ENCODE assay signal across 1 cellular context in the genomic region with DNA sequence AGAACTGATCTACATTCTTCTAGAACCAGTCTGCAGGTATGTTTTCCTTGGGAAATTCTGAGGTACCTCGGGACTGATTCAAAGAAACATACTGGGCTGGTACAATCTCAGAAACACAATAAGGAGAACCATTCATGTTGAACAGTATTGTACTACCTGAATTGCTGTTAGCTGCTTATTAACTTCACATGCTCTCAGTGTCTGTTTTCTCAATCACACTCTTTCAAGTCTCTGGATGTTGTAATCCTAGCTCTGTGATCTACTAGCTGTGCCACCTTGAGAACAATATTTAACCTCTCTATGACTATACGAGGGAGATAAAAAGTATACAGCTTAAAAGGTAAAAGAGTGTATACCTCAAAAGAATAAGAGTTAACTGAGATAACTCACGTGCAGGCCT.
TF ChIP-seq lines count a peak whose summit lies in the region.

No MANE protein-coding gene starts in this region.

TF ChIP-seq in HepG2, 621 proteins besides CTCF, POLR2A, EP300 and RAD21:
- TF ChIP-seq, protein P1, sequence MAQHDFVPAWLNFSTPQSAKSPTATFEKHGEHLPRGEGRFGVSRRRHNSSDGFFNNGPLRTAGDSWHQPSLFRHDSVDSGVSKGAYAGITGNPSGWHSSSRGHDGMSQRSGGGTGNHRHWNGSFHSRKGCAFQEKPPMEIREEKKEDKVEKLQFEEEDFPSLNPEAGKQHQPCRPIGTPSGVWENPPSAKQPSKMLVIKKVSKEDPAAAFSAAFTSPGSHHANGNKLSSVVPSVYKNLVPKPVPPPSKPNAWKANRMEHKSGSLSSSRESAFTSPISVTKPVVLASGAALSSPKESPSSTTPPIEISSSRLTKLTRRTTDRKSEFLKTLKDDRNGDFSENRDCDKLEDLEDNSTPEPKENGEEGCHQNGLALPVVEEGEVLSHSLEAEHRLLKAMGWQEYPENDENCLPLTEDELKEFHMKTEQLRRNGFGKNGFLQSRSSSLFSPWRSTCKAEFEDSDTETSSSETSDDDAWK (CRISPR knock-in tag; IDR thresholded peaks at IDR 0.05): no peak
- no peak for TF ChIP-seq DR1 (CRISPR knock-in tag; IDR thresholded peaks at IDR 0.05)
- TF ChIP-seq, protein P2, sequence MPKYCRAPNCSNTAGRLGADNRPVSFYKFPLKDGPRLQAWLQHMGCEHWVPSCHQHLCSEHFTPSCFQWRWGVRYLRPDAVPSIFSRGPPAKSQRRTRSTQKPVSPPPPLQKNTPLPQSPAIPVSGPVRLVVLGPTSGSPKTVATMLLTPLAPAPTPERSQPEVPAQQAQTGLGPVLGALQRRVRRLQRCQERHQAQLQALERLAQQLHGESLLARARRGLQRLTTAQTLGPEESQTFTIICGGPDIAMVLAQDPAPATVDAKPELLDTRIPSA (CRISPR knock-in tag; IDR thresholded peaks at IDR 0.05; ENCODE audit: borderline replicate concordance): no peak
- TF ChIP-seq ZNF670 (CRISPR knock-in tag; IDR thresholded peaks at IDR 0.05; ENCODE audit: borderline replicate concordance): no peak
- TF ChIP-seq, protein P3, sequence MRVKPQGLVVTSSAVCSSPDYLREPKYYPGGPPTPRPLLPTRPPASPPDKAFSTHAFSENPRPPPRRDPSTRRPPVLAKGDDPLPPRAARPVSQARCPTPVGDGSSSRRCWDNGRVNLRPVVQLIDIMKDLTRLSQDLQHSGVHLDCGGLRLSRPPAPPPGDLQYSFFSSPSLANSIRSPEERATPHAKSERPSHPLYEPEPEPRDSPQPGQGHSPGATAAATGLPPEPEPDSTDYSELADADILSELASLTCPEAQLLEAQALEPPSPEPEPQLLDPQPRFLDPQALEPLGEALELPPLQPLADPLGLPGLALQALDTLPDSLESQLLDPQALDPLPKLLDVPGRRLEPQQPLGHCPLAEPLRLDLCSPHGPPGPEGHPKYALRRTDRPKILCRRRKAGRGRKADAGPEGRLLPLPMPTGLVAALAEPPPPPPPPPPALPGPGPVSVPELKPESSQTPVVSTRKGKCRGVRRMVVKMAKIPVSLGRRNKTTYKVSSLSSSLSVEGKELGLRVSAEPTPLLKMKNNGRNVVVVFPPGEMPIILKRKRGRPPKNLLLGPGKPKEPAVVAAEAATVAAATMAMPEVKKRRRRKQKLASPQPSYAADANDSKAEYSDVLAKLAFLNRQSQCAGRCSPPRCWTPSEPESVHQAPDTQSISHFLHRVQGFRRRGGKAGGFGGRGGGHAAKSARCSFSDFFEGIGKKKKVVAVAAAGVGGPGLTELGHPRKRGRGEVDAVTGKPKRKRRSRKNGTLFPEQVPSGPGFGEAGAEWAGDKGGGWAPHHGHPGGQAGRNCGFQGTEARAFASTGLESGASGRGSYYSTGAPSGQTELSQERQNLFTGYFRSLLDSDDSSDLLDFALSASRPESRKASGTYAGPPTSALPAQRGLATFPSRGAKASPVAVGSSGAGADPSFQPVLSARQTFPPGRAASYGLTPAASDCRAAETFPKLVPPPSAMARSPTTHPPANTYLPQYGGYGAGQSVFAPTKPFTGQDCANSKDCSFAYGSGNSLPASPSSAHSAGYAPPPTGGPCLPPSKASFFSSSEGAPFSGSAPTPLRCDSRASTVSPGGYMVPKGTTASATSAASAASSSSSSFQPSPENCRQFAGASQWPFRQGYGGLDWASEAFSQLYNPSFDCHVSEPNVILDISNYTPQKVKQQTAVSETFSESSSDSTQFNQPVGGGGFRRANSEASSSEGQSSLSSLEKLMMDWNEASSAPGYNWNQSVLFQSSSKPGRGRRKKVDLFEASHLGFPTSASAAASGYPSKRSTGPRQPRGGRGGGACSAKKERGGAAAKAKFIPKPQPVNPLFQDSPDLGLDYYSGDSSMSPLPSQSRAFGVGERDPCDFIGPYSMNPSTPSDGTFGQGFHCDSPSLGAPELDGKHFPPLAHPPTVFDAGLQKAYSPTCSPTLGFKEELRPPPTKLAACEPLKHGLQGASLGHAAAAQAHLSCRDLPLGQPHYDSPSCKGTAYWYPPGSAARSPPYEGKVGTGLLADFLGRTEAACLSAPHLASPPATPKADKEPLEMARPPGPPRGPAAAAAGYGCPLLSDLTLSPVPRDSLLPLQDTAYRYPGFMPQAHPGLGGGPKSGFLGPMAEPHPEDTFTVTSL (CRISPR knock-in tag; IDR thresholded peaks at IDR 0.05; ENCODE audit: borderline replicate concordance): no peak
- no peak for TF ChIP-seq ZNF207 (IDR thresholded peaks at IDR 0.05; ENCODE audit: borderline replicate concordance)
- TF ChIP-seq, protein P4, sequence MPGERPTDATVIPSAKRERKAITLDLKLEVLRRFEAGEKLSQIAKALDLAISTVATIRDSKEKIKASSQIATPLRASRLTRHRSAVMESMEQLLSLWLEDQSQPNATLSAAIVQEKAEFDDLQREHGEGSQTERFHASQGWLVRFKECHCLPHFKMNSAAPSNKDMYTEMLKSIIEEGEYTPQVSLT (CRISPR knock-in tag; IDR thresholded peaks at IDR 0.05; ENCODE audit: borderline replicate concordance, low read depth): no peak
- no peak for TF ChIP-seq ZFP62 (CRISPR knock-in tag; IDR thresholded peaks at IDR 0.05)
- no peak for TF ChIP-seq ZNF317 (CRISPR knock-in tag; IDR thresholded peaks at IDR 0.05)
- TF ChIP-seq, protein P5, sequence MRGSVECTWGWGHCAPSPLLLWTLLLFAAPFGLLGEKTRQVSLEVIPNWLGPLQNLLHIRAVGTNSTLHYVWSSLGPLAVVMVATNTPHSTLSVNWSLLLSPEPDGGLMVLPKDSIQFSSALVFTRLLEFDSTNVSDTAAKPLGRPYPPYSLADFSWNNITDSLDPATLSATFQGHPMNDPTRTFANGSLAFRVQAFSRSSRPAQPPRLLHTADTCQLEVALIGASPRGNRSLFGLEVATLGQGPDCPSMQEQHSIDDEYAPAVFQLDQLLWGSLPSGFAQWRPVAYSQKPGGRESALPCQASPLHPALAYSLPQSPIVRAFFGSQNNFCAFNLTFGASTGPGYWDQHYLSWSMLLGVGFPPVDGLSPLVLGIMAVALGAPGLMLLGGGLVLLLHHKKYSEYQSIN (CRISPR knock-in tag; IDR thresholded peaks at IDR 0.05; ENCODE audit: borderline replicate concordance): no peak
- no peak for TF ChIP-seq ZNF205 (CRISPR knock-in tag; IDR thresholded peaks at IDR 0.05)
- no peak for TF ChIP-seq RFX5 (IDR thresholded peaks at IDR 0.05; ENCODE audit: low read depth, low read length)
- no peak for TF ChIP-seq MAFK (conservative IDR thresholded peaks at IDR 0.05 in 1 of 2, IDR thresholded peaks at IDR 0.05 in 1 of 2; ENCODE audit: low read length in 2 of 2)
- TF ChIP-seq IKZF1 (IDR thresholded peaks at IDR 0.05): no peak
- TF ChIP-seq KLF13 (CRISPR knock-in tag; IDR thresholded peaks at IDR 0.05): no peak
- TF ChIP-seq, protein P6, sequence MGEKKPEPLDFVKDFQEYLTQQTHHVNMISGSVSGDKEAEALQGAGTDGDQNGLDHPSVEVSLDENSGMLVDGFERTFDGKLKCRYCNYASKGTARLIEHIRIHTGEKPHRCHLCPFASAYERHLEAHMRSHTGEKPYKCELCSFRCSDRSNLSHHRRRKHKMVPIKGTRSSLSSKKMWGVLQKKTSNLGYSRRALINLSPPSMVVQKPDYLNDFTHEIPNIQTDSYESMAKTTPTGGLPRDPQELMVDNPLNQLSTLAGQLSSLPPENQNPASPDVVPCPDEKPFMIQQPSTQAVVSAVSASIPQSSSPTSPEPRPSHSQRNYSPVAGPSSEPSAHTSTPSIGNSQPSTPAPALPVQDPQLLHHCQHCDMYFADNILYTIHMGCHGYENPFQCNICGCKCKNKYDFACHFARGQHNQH (CRISPR knock-in tag; IDR thresholded peaks at IDR 0.05): no peak
- TF ChIP-seq FOXK2 (IDR thresholded peaks at IDR 0.05): no peak
- TF ChIP-seq REPIN1 (CRISPR knock-in tag; IDR thresholded peaks at IDR 0.05; ENCODE audit: borderline replicate concordance, low read depth): no peak
